In genomic region chr19:35019144-35019543, GRCh38 we compare ENCODE assay signal across 16 cellular contexts. TPM values are rescaled to one million over a fixed set of nuclear protein-coding genes. Genes with fewer than 3 reads are reported as not detected.
DNase-seq lines count a peak whose midpoint lies in the region; ATAC-seq and TF ChIP-seq lines count a peak whose summit lies in the region.
"Had no signal": no experiment of that assay in that cellular context is flagged by ENCODE, and none has a peak within 500 bp of the region (broad histone marks: within the 10 kb centered on the region; RNA-seq: fewer than 3 reads in every experiment).

No MANE protein-coding gene starts in this region.

- 94% methylated on average over 22 of the region's 22 CpGs for WGBS in sigmoid colon, 2 donors

- H3K9me3 ChIP-seq in HEK293 (ENCODE audit: control insufficient read depth, insufficient read depth, low read depth, low read length) (no peaks in the 10 kb centered on the region), sigmoid colon (no peaks in the 10 kb centered on the region)
- H3K9me3 ChIP-seq: BLaER1 had no signal

- H3K4me3 ChIP-seq in HEK293 (ENCODE audit: low read depth, low read length) (no peak overlapping the region), sigmoid colon (no peak overlapping the region)
- H3K4me3 ChIP-seq: BLaER1 had no signal

- TF ChIP-seq EP300 in sigmoid colon (IDR thresholded peaks at IDR 0.05), result no peak

- no peak overlapping the region for H3K27ac Mint-ChIP-seq in activated naive CD8-positive, alpha-beta T cell treated with anti-CD3 and anti-CD28 coated beads, Interleukin-2, amount 50 U/mL, for 24 hours
- H3K27ac Mint-ChIP-seq in activated naive CD8-positive, alpha-beta T cell treated with anti-CD3 and anti-CD28 coated beads for 36 hours, result no peak overlapping the region
- H3K27ac Mint-ChIP-seq in central memory CD8-positive, alpha-beta T cell (ENCODE audit: low read depth), result peak overlapping the region; percentile 80

- peaks cover 98 to 100% of the 10 kb centered on the region in 2 experiments for H3K36me3 ChIP-seq in HEK293 (ENCODE audit: control insufficient read depth in 2 of 2, insufficient read depth in 1 of 2, low read length in 2 of 2)
- H3K36me3 ChIP-seq in sigmoid colon, result peaks cover 49 to 100% (median 79%) of the 10 kb centered on the region in 4 donors

- H3K4me1 ChIP-seq in HEK293 (ENCODE audit: control insufficient read depth, insufficient read depth, low read length), result no peaks in the 10 kb centered on the region
- H3K4me1 ChIP-seq in sigmoid colon, result no peaks in the 10 kb centered on the region

- POLR2A ChIA-PET in HEK293 (lab: Yijun Ruan, JAX), result no interaction called here

- DNase-seq in activated naive CD8-positive, alpha-beta T cell treated with anti-CD3 and anti-CD28 coated beads, Interleukin-2, amount 50 U/mL, for 24 hours, result no peak
- DNase-seq in activated naive CD8-positive, alpha-beta T cell treated with anti-CD3 and anti-CD28 coated beads for 36 hours, result no peak
- no peak for DNase-seq in central memory CD8-positive, alpha-beta T cell (ENCODE audit: low spot score in 2 of 2)
- peak; percentile 54 for DNase-seq in sigmoid colon
- no peak for DNase-seq in left lobe of liver (ENCODE audit: low spot score)
- DNase-seq: CD4-positive, alpha-beta memory T cell; COR-L47; DND-41; GDM1 had no signal

- no peak for TF ChIP-seq CTCF in HEK293 (tag by site-specific recombination; IDR thresholded peaks at IDR 0.05)
- TF ChIP-seq CTCF in sigmoid colon (IDR thresholded peaks at IDR 0.05), result no peak

- H3K27ac ChIP-seq in HEK293 (ENCODE audit: extremely low read depth, low read depth, low read length), result no peak overlapping the region
- no peak overlapping the region for H3K27ac ChIP-seq in sigmoid colon
- H3K27ac ChIP-seq: 22Rv1, BLaER1 had no signal

- H3K4me1 Mint-ChIP-seq in activated naive CD8-positive, alpha-beta T cell treated with anti-CD3 and anti-CD28 coated beads, Interleukin-2, amount 50 U/mL, for 24 hours, result peaks cover 12% of the 10 kb centered on the region
- peaks cover 23% of the 10 kb centered on the region for H3K4me1 Mint-ChIP-seq in activated naive CD8-positive, alpha-beta T cell treated with anti-CD3 and anti-CD28 coated beads for 36 hours
- H3K4me1 Mint-ChIP-seq in central memory CD8-positive, alpha-beta T cell, result peaks cover 37% of the 10 kb centered on the region

- intact Hi-C loops in sigmoid colon (cut with DNase I), result no loop called here

- H3K27me3 Mint-ChIP-seq in activated naive CD8-positive, alpha-beta T cell treated with anti-CD3 and anti-CD28 coated beads, Interleukin-2, amount 50 U/mL, for 24 hours, result no peaks in the 10 kb centered on the region
- no peaks in the 10 kb centered on the region for H3K27me3 Mint-ChIP-seq in activated naive CD8-positive, alpha-beta T cell treated with anti-CD3 and anti-CD28 coated beads for 36 hours
- H3K27me3 Mint-ChIP-seq in central memory CD8-positive, alpha-beta T cell, result no peaks in the 10 kb centered on the region
- H3K27me3 Mint-ChIP-seq: CD4-positive, alpha-beta memory T cell had no signal

- peak; percentile 6 for ATAC-seq in activated naive CD8-positive, alpha-beta T cell treated with anti-CD3 and anti-CD28 coated beads, Interleukin-2, amount 50 U/mL, for 24 hours
- ATAC-seq in central memory CD8-positive, alpha-beta T cell (replicated peaks; ENCODE audit: extremely low read depth, poor library complexity, severe bottlenecking), result no peak
- ATAC-seq in GM21528 (IDR thresholded peaks at IDR 0.05; ENCODE audit: low FRiP score, unreplicated experiment), result no peak
- no peak for ATAC-seq in left lobe of liver
- ATAC-seq in GM18520 (IDR thresholded peaks at IDR 0.05; ENCODE audit: unreplicated experiment), result no peak
- ATAC-seq: HCT116 had no signal

- CTCF ChIA-PET in HEK293 (lab: Yijun Ruan, JAX), result interaction anchor here (0.6 to 1.1 kb wide), 2 partner anchors 46 to 51 kb away, joined by 3 read pairs; no protein-coding TSS in a partner anchor

- no peak for TF ChIP-seq POLR2A in sigmoid colon (IDR thresholded peaks at IDR 0.05)

- H3K4me3 Mint-ChIP-seq in activated naive CD8-positive, alpha-beta T cell treated with anti-CD3 and anti-CD28 coated beads, Interleukin-2, amount 50 U/mL, for 24 hours, result no peak overlapping the region
- no peak overlapping the region for H3K4me3 Mint-ChIP-seq in activated naive CD8-positive, alpha-beta T cell treated with anti-CD3 and anti-CD28 coated beads for 36 hours
- H3K4me3 Mint-ChIP-seq in central memory CD8-positive, alpha-beta T cell, result no peak overlapping the region
- H3K4me3 Mint-ChIP-seq: CD4-positive, alpha-beta memory T cell had no signal

- H3K9me3 Mint-ChIP-seq in activated naive CD8-positive, alpha-beta T cell treated with anti-CD3 and anti-CD28 coated beads, Interleukin-2, amount 50 U/mL, for 24 hours, result no peaks in the 10 kb centered on the region
- no peaks in the 10 kb centered on the region for H3K9me3 Mint-ChIP-seq in activated naive CD8-positive, alpha-beta T cell treated with anti-CD3 and anti-CD28 coated beads for 36 hours
- no peaks in the 10 kb centered on the region for H3K9me3 Mint-ChIP-seq in central memory CD8-positive, alpha-beta T cell

- H3K36me3 Mint-ChIP-seq in activated naive CD8-positive, alpha-beta T cell treated with anti-CD3 and anti-CD28 coated beads, Interleukin-2, amount 50 U/mL, for 24 hours (ENCODE audit: low read depth), result peaks cover 54% of the 10 kb centered on the region
- peaks cover 41% of the 10 kb centered on the region for H3K36me3 Mint-ChIP-seq in activated naive CD8-positive, alpha-beta T cell treated with anti-CD3 and anti-CD28 coated beads for 36 hours
- peaks cover 61% of the 10 kb centered on the region for H3K36me3 Mint-ChIP-seq in central memory CD8-positive, alpha-beta T cell (ENCODE audit: insufficient read depth)

- no peaks in the 10 kb centered on the region for H3K27me3 ChIP-seq in sigmoid colon
- H3K27me3 ChIP-seq: BLaER1 had no signal

TF ChIP-seq in HEK293, 187 proteins besides CTCF, POLR2A, EP300 and RAD21:
- TF ChIP-seq ZNF341 (tag by site-specific recombination; IDR thresholded peaks at IDR 0.05; ENCODE audit: low read depth) (peak; percentile 34; the same call in 1 of the 2 replicates), TCF7L2 (IDR thresholded peaks at IDR 0.05; ENCODE audit: borderline replicate concordance, low read depth, low read length) (no peak), ZBTB44 (tag by site-specific recombination; IDR thresholded peaks at IDR 0.05) (no peak), ZNF132 (tag by site-specific recombination; IDR thresholded peaks at IDR 0.05; ENCODE audit: borderline replicate concordance) (no peak), ZXDB (tag by site-specific recombination; IDR thresholded peaks at IDR 0.05) (no peak), ZNF600 (tag by site-specific recombination; IDR thresholded peaks at IDR 0.05) (0 out of 2 replicates have a peak, but pooled peaks have one; percentile 25)

RNA-seq across cellular contexts. Expression of gene SCN1B, which starts 11.1 kb away (rescaled TPM):
- total RNA-seq in activated naive CD8-positive, alpha-beta T cell treated with anti-CD3 and anti-CD28 coated beads for 36 hours, result under 1 TPM; 0.45 to 0.98 TPM
- total RNA-seq in sigmoid colon (10 to 100 TPM in 1 of 4 donors, 1 to 10 TPM in 3; 3.0 to 10.0 (median 6.6) TPM), left lobe of liver (4.5 TPM)
- 1 to 10 TPM; 4.5 to 9.6 (median 4.9) TPM for polyA plus RNA-seq in sigmoid colon

RNA-seq across cellular contexts. Expression of gene GRAMD1A, which starts 19.0 kb away (rescaled TPM):
- total RNA-seq in activated naive CD8-positive, alpha-beta T cell treated with anti-CD3 and anti-CD28 coated beads for 36 hours, result 100 to 1,000 TPM; 135 to 140 TPM
- total RNA-seq in sigmoid colon (10 to 100 TPM; 27.1 to 58.9 (median 43.0) TPM), left lobe of liver (17.8 TPM)
- 10 to 100 TPM in 2 of 3 donors, 1 to 10 TPM in 1; 5.1 to 41.1 (median 12.0) TPM for polyA plus RNA-seq in sigmoid colon

RNA-seq across cellular contexts. Expression of gene HPN, which starts 22.4 kb away (rescaled TPM):
- under 1 TPM in 1 of 2 experiments, not detected in 1; 0.31 TPM for total RNA-seq in activated naive CD8-positive, alpha-beta T cell treated with anti-CD3 and anti-CD28 coated beads for 36 hours
- total RNA-seq in sigmoid colon (under 1 TPM in 3 of 4 donors, not detected in 1; 0.36 to 0.95 (median 0.66) TPM), left lobe of liver (564 TPM)
- polyA plus RNA-seq in sigmoid colon, result 1 to 10 TPM in 1 of 3 donors, under 1 TPM in 1, not detected in 1; 0.61 to 1.8 TPM
- total RNA-seq: A673 had no signal

RNA-seq across cellular contexts. Expression of gene ZNF792, which starts 55.1 kb away (rescaled TPM):
- 1 to 10 TPM; 3.4 to 4.6 TPM for total RNA-seq in activated naive CD8-positive, alpha-beta T cell treated with anti-CD3 and anti-CD28 coated beads for 36 hours
- 1 to 10 TPM; 3.1 to 6.4 (median 4.2) TPM for total RNA-seq in sigmoid colon
- polyA plus RNA-seq in sigmoid colon, result 1 to 10 TPM; 1.4 to 3.0 (median 1.8) TPM
- 2.9 TPM for total RNA-seq in left lobe of liver

Comparison
In these comparisons a context has a peak if more than half of its experiments do, and no peak if none do; other contexts are left out.
1. RNA of gene HPN, which starts 22.4 kb away (total RNA-seq): 564 TPM in left lobe of liver (single experiment); 0.36 to 0.95 TPM in sigmoid colon and 0.31 TPM in activated naive CD8-positive, alpha-beta T cell treated with anti-CD3 and anti-CD28 coated beads for 36 hours; every median in the first group is over 100 times any median in the second.